8 cellular contexts compared by ENCODE assay signal in the genomic region with DNA sequence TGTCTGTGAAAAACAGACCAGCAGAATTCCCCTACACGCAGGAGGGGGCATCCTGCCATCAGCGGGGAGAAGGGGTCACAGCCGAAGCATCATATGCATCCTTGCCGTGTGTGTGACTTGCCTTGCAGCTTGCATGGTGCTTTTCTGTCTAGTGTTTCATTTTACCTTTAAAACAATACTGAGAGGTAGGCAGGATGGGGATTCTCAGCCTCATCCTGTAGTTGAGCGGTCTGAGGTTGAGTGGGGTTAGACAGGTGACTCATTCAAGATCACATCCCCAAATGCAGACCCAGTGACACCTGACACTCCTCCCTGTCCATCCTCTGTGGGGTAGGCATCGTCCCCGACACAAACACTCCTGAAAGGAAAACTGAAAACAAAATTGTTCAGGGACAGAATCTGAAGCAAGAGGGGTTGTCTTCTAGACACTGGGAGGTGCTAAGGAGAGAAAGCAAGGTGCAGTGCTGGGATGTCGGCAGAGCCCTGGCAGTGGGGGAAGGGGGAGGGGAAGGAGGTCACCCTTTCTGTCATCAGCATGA. TPM values are rescaled to one million over a fixed set of nuclear protein-coding genes. Genes with fewer than 3 reads are reported as not detected.
DNase-seq lines count a peak whose midpoint lies in the region; ATAC-seq lines count a peak whose summit lies in the region.

No MANE protein-coding gene starts in this region.

- no peak overlapping the region for H2BK5ac ChIP-seq in trophoblast cell (ENCODE audit: low read depth, low read length, poor library complexity)

- no peak overlapping the region for H4K8ac ChIP-seq in trophoblast cell (ENCODE audit: low read depth, low read length)

- H3K27me3 ChIP-seq in trophoblast cell (ENCODE audit: insufficient read depth, low read length) = no peaks in the 10 kb centered on the region

- in situ Hi-C loops in G401 (cut with HindIII; ENCODE audit: low sequenced_read_pairs) = no loop called here

- H4K12ac ChIP-seq in trophoblast cell (ENCODE audit: low read depth, low read length) = no peak overlapping the region

- no peak overlapping the region for H3K23ac ChIP-seq in trophoblast cell (ENCODE audit: low read length)

- H2AK5ac ChIP-seq in trophoblast cell (ENCODE audit: low read length) = no peak overlapping the region

- no peaks in the 10 kb centered on the region for H3K4me1 ChIP-seq in trophoblast cell (ENCODE audit: control insufficient read depth in 1 of 2, insufficient read depth in 2 of 2, low read length in 2 of 2)

- no peak overlapping the region for H3K4me2 ChIP-seq in trophoblast cell (ENCODE audit: low read length)

- no peak overlapping the region for H3K4ac ChIP-seq in trophoblast cell (ENCODE audit: low read depth, low read length)

- H3K18ac ChIP-seq in trophoblast cell (ENCODE audit: low read length) = no peak overlapping the region

- H3K79me1 ChIP-seq in trophoblast cell (ENCODE audit: low read length) = no peaks in the 10 kb centered on the region

- H2BK120ac ChIP-seq in trophoblast cell (ENCODE audit: insufficient read depth, low read length, poor library complexity) = no peak overlapping the region

- peak overlapping the region; percentile 47 for H3K4me3 ChIP-seq in trophoblast cell (ENCODE audit: low read depth, low read length)

- WGBS in trophoblast cell (ENCODE audit: extremely low coverage, insufficient coverage, insufficient read length) = no CpG with 5 or more reads among the region's 8 CpGs

- peak; percentile 77 for DNase-seq in activated CD8-positive, alpha-beta memory T cell treated with anti-CD3 and anti-CD28 coated beads, Interleukin-2, amount 50 U/mL, for 1 hour (ENCODE audit: extremely low read depth)
- no peak for DNase-seq in trophoblast cell
- DNase-seq in G401 (ENCODE audit: low spot score) = no peak
- no peak for DNase-seq in DMS53 (lab: John Stamatoyannopoulos, UW)
- DNase-seq in NCI-H2227 (lab: John Stamatoyannopoulos, UW; ENCODE audit: unreplicated experiment) = no peak

- H3K36me3 ChIP-seq in trophoblast cell (ENCODE audit: control insufficient read depth in 1 of 2, insufficient read depth in 2 of 2, low read length in 2 of 2) = no peaks in the 10 kb centered on the region

- H2AFZ ChIP-seq in trophoblast cell (ENCODE audit: insufficient read depth, low read length, poor library complexity) = no peak overlapping the region

- H3K79me2 ChIP-seq in trophoblast cell (ENCODE audit: control insufficient read depth, insufficient read depth, low read length, poor library complexity) = no peaks in the 10 kb centered on the region

- ATAC-seq in GM18907 (IDR thresholded peaks at IDR 0.05; ENCODE audit: unreplicated experiment) = peak; percentile 75
- ATAC-seq in HG03108 (IDR thresholded peaks at IDR 0.05; ENCODE audit: unreplicated experiment) = peak; percentile 73
- no peak for ATAC-seq in HG02588 (IDR thresholded peaks at IDR 0.05; ENCODE audit: unreplicated experiment)

- no peak overlapping the region for H3K14ac ChIP-seq in trophoblast cell (ENCODE audit: low read length)

- no peak overlapping the region for H2BK12ac ChIP-seq in trophoblast cell (ENCODE audit: low read length)

- no peak overlapping the region for H4K91ac ChIP-seq in trophoblast cell (ENCODE audit: low read depth, low read length)

- H3K9ac ChIP-seq in trophoblast cell (ENCODE audit: low read length) = no peak overlapping the region

- H3K27ac ChIP-seq in trophoblast cell (ENCODE audit: low read depth, low read length) = no peak overlapping the region

- peaks cover 1% of the 10 kb centered on the region for H3K9me3 ChIP-seq in trophoblast cell (ENCODE audit: insufficient read depth, low read depth, low read length)

RNA-seq across cellular contexts. Expression of gene ARL4C, which starts 7.9 kb away (rescaled TPM):
- polyA plus RNA-seq in trophoblast cell (2013) = 28.8 TPM in 2 replicates
- total RNA-seq in G401 (2014; rRNA removed; shearing (Covaris generic)) = 33.1 and 39.8 TPM in 2 replicates
